In genomic region chr4:62209757-62210156, GRCh38 we compare ENCODE assay signal across 16 cellular contexts.
A peak's percentile ranks its signal among the peaks of the same experiment; 100 is the strongest.
DNase-seq lines count a peak whose midpoint lies in the region; ATAC-seq and TF ChIP-seq lines count a peak whose summit lies in the region.
"Had no signal": no experiment of that assay in that cellular context is flagged by ENCODE, and none has a peak within 500 bp of the region (broad histone marks: within the 10 kb centered on the region; RNA-seq: fewer than 3 reads in every experiment).

No MANE protein-coding gene starts in this region.

- H2AFZ ChIP-seq in SU-DHL-6 (ENCODE audit: low read depth, low read length, severe bottlenecking) (peak overlapping the region; percentile 48), neuronal stem cell (ENCODE audit: low read length) (peak overlapping the region; percentile 21)

- H3K36me3 Mint-ChIP-seq in natural killer cell: no peaks in the 10 kb centered on the region
- H3K36me3 Mint-ChIP-seq: CD4-positive, CD25-positive, alpha-beta regulatory T cell had no signal

- no peak overlapping the region for H3K9ac ChIP-seq in SU-DHL-6 (ENCODE audit: low read length)
- H3K9ac ChIP-seq in neuronal stem cell (ENCODE audit: low read depth, low read length, poor library complexity): no peak overlapping the region
- H3K9ac ChIP-seq: BLaER1, SK-N-SH had no signal

- H3K9me3 ChIP-seq in SU-DHL-6 (ENCODE audit: insufficient read depth, low read length): no peaks in the 10 kb centered on the region
- H3K9me3 ChIP-seq in neuronal stem cell (replicated peaks in 1 of 2; ENCODE audit: control insufficient read depth in 2 of 2, insufficient read depth in 1 of 2, low read depth in 1 of 2, low read length in 2 of 2): no peaks in the 10 kb centered on the region
- H3K9me3 ChIP-seq: BLaER1, Peyer's patch, SK-N-SH had no signal

- H4K91ac ChIP-seq in neuronal stem cell (ENCODE audit: low read depth, low read length, poor library complexity): no peak overlapping the region

- H3K4me1 ChIP-seq in neuronal stem cell (ENCODE audit: control insufficient read depth in 2 of 2, insufficient read depth in 1 of 2, low read depth in 1 of 2, low read length in 2 of 2): peaks cover 0 to 5% of the 10 kb centered on the region in 2 donors
- H3K4me1 ChIP-seq: BLaER1, Peyer's patch had no signal

- no peak overlapping the region for H2BK12ac ChIP-seq in neuronal stem cell (ENCODE audit: low read length)

- no peak overlapping the region for H3K18ac ChIP-seq in neuronal stem cell (ENCODE audit: low read length)

- no peaks in the 10 kb centered on the region for H3K27me3 Mint-ChIP-seq in natural killer cell (ENCODE audit: low read depth in 2 of 2)
- H3K27me3 Mint-ChIP-seq: CD4-positive, CD25-positive, alpha-beta regulatory T cell had no signal

- H4K8ac ChIP-seq in neuronal stem cell (ENCODE audit: low read depth, low read length): no peak overlapping the region

- H2AK5ac ChIP-seq in neuronal stem cell (ENCODE audit: low read depth, low read length): no peak overlapping the region

- no peak overlapping the region for H3K4ac ChIP-seq in neuronal stem cell (ENCODE audit: low read length)

- H3K23ac ChIP-seq in neuronal stem cell (ENCODE audit: low read depth, low read length, poor library complexity): no peak overlapping the region

- H3K9me2 ChIP-seq in SU-DHL-6 (replicated peaks; ENCODE audit: insufficient read depth, low read length): no peaks in the 10 kb centered on the region
- H3K9me2 ChIP-seq: SK-N-SH had no signal

- TF ChIP-seq CTCF in SU-DHL-6 (IDR thresholded peaks at IDR 0.05; ENCODE audit: insufficient read depth, low read length, poor library complexity, severe bottlenecking) (no peak), natural killer cell (IDR thresholded peaks at IDR 0.05) (no peak)

- no peaks in the 10 kb centered on the region for H3K79me1 ChIP-seq in neuronal stem cell (ENCODE audit: low read depth, low read length)

- H4K20me1 ChIP-seq in SU-DHL-6 (ENCODE audit: low read depth, low read length): no peaks in the 10 kb centered on the region
- H4K20me1 ChIP-seq: BLaER1 had no signal

- no peak overlapping the region for H3K4me3 Mint-ChIP-seq in natural killer cell
- H3K4me3 Mint-ChIP-seq: CD4-positive, CD25-positive, alpha-beta regulatory T cell had no signal

- intact Hi-C loops in natural killer cell (cut with micrococcal nuclease): no loop called here

- H3K4me3 ChIP-seq in SU-DHL-6 (ENCODE audit: insufficient read depth, low read length, poor library complexity, severe bottlenecking): no peak overlapping the region
- H3K4me3 ChIP-seq in neuronal stem cell (ENCODE audit: low read length in 2 of 2): no peak overlapping the region
- H3K4me3 ChIP-seq: BLaER1, Peyer's patch had no signal

- no peaks in the 10 kb centered on the region for H3K79me2 ChIP-seq in SU-DHL-6 (ENCODE audit: insufficient read depth, low read length)

- no peaks in the 10 kb centered on the region for H3K4me1 Mint-ChIP-seq in natural killer cell
- H3K4me1 Mint-ChIP-seq: CD4-positive, CD25-positive, alpha-beta regulatory T cell had no signal

- no peak overlapping the region for H3K27ac ChIP-seq in SU-DHL-6 (ENCODE audit: low read depth, low read length)
- no peak overlapping the region for H3K27ac ChIP-seq in neuronal stem cell (replicated peaks; ENCODE audit: low read length)
- H3K27ac ChIP-seq: BLaER1, Peyer's patch had no signal

- no peaks in the 10 kb centered on the region for H3F3A ChIP-seq in SU-DHL-6 (ENCODE audit: insufficient read depth)

- peak; percentile 35 for DNase-seq in NCI-H82 (lab: John Stamatoyannopoulos, UW)
- DNase-seq in NCI-H82 treated with DMSO at 0.1 percent for 48 hours (lab: John Stamatoyannopoulos, UW; ENCODE audit: unreplicated experiment): no peak
- DNase-seq in NCI-H526 treated with DMSO at 0.1 percent for 48 hours (lab: John Stamatoyannopoulos, UW): peak; percentile 17
- DNase-seq in neuronal stem cell (ENCODE audit: low spot score): no peak
- DNase-seq in natural killer cell: no peak
- DNase-seq: CD4-positive, CD25-positive, alpha-beta regulatory T cell; NCI-H1048; NCI-H1436 treated with DMSO at 0.1 percent for 48 hours; NCI-H2029; NCI-H2227 treated with DMSO at 0.1 percent for 48 hours; Peyer's patch; SIG-M5; SK-N-SH had no signal

- H3K27me3 ChIP-seq in SU-DHL-6 (ENCODE audit: low read length) (no peaks in the 10 kb centered on the region), neuronal stem cell (ENCODE audit: control insufficient read depth in 3 of 3, insufficient read depth in 3 of 3, low read depth in 1 of 3, low read length in 3 of 3) (no peaks in the 10 kb centered on the region)
- H3K27me3 ChIP-seq: BLaER1, Peyer's patch had no signal

- H3K9me3 Mint-ChIP-seq in natural killer cell: peaks cover 5 to 8% of the 10 kb centered on the region in 2 donors

- no peak overlapping the region for H2BK120ac ChIP-seq in neuronal stem cell (ENCODE audit: low read depth, low read length)

- ATAC-seq in HG03378 (IDR thresholded peaks at IDR 0.05; ENCODE audit: unreplicated experiment): no peak
- ATAC-seq in natural killer cell: no peak

- H3K27ac Mint-ChIP-seq in natural killer cell: no peak overlapping the region
- H3K27ac Mint-ChIP-seq: CD4-positive, CD25-positive, alpha-beta regulatory T cell had no signal

- no peak overlapping the region for H3K4me2 ChIP-seq in SU-DHL-6 (ENCODE audit: low read depth, low read length, poor library complexity, severe bottlenecking)
- no peak overlapping the region for H3K4me2 ChIP-seq in neuronal stem cell (ENCODE audit: insufficient read depth, low read length, poor library complexity, severe bottlenecking)
- H3K4me2 ChIP-seq: BLaER1, SK-N-SH had no signal

- no peak overlapping the region for H2BK5ac ChIP-seq in neuronal stem cell (ENCODE audit: low read length)

- no peak overlapping the region for H3K14ac ChIP-seq in neuronal stem cell (ENCODE audit: low read length)

- H2BK15ac ChIP-seq in neuronal stem cell (ENCODE audit: low read length): no peak overlapping the region

- no CpG with 5 or more reads among the region's 2 CpGs for WGBS in neuronal stem cell (ENCODE audit: extremely low coverage in 2 of 2, insufficient read length in 2 of 2, insufficient replicate concordance in 1 of 2), 2 donors

- H3K36me3 ChIP-seq in SU-DHL-6 (ENCODE audit: low read length) (no peaks in the 10 kb centered on the region), neuronal stem cell (replicated peaks in 1 of 2; ENCODE audit: control insufficient read depth in 2 of 2, insufficient read depth in 2 of 2, low read length in 2 of 2) (no peaks in the 10 kb centered on the region)
- H3K36me3 ChIP-seq: BLaER1, Peyer's patch had no signal

Comparison
In these comparisons a context has a peak if more than half of its experiments do, and no peak if none do; other contexts are left out.
1. DNase-seq: peak in NCI-H82 (single experiment) and NCI-H526 treated with DMSO at 0.1 percent for 48 hours (single experiment); none in NCI-H82 treated with DMSO at 0.1 percent for 48 hours (single experiment), neuronal stem cell (single experiment) and natural killer cell (single experiment).